ENCODE assay signal across 9 cellular contexts in genomic region chr1:209607102-209607794, GRCh38. TPM values are rescaled to one million over a fixed set of nuclear protein-coding genes. Genes with fewer than 3 reads are reported as not detected.
A peak's percentile ranks its signal among the peaks of the same experiment; 100 is the strongest.
DNase-seq lines count a peak whose midpoint lies in the region; ATAC-seq, FAIRE-seq and TF ChIP-seq lines count a peak whose summit lies in the region.
"Had no signal": no experiment of that assay in that cellular context is flagged by ENCODE, and none has a peak within 500 bp of the region (broad histone marks: within the 10 kb centered on the region; RNA-seq: fewer than 3 reads in every experiment).

No MANE protein-coding gene starts in this region.

- in situ Hi-C loops in Caki2 (cut with HindIII; ENCODE audit: low pct_unique_long_range_greater_than_20kb, low sequenced_read_pairs): no loop called here

- H3K27ac ChIP-seq in kidney (ENCODE audit: low read depth in 2 of 2, low read length in 2 of 2): no peak overlapping the region
- no peak overlapping the region for H3K27ac ChIP-seq in substantia nigra (ENCODE audit: low read depth, low read length, poor library complexity, severe bottlenecking)
- H3K27ac ChIP-seq: parathyroid adenoma had no signal

- TF ChIP-seq CTCF in kidney (IDR thresholded peaks at IDR 0.05; ENCODE audit: borderline replicate concordance, extremely low read depth, insufficient read depth): no peak

- no peaks in the 10 kb centered on the region for H3K4me1 ChIP-seq in kidney (ENCODE audit: control insufficient read depth in 1 of 2, insufficient read depth in 1 of 2, low read depth in 1 of 2, low read length in 2 of 2)
- H3K4me1 ChIP-seq: parathyroid adenoma had no signal

- ATAC-seq in GM19463 (IDR thresholded peaks at IDR 0.05; ENCODE audit: unreplicated experiment): peak; percentile 95
- peak; percentile 92 for ATAC-seq in HG03442 (IDR thresholded peaks at IDR 0.05; ENCODE audit: unreplicated experiment)

- intact Hi-C loops in kidney (cut with DNase I): no loop called here

- no peak overlapping the region for H3K4me3 ChIP-seq in kidney (ENCODE audit: low read length in 2 of 2)

- no peaks in the 10 kb centered on the region for H3K9me3 ChIP-seq in kidney (ENCODE audit: control insufficient read depth in 1 of 2, low read length in 2 of 2)

- no peak for FAIRE-seq in kidney (lab: Jason Lieb, UNC)

- H3K9ac ChIP-seq in kidney (ENCODE audit: low read length in 2 of 2): no peak overlapping the region
- H3K9ac ChIP-seq: parathyroid adenoma had no signal

- no peaks in the 10 kb centered on the region for H3K36me3 ChIP-seq in kidney (ENCODE audit: control insufficient read depth in 1 of 2, insufficient read depth in 2 of 2, low read length in 2 of 2)

- peak; percentile 67 for DNase-seq in Caki2 (ENCODE audit: low read depth)
- peak; percentile 32 for DNase-seq in dermis blood vessel endothelial cell
- DNase-seq in mucosa of gallbladder (ENCODE audit: low spot score): no peak
- no peak for DNase-seq in kidney
- DNase-seq in activated gamma-delta T cell treated with Interleukin-2 at 50 U/mL for 16 hours: no peak
- no peak for DNase-seq in substantia nigra (lab: John Stamatoyannopoulos, UW)

RNA-seq across cellular contexts. Expression of gene CAMK1G, which starts 23.7 kb away (rescaled TPM):
- total RNA-seq in Caki2 (2014; rRNA removed; shearing (Covaris generic); ENCODE audit: low replicate concordance): 0.47 TPM in 1 of 2 replicates, not detected in the other
- total RNA-seq in dermis blood vessel endothelial cell (not detected in 2 replicates), mucosa of gallbladder (0.12 TPM), kidney (1.4 TPM)
- 5.5 TPM for polyA plus RNA-seq in kidney (ENCODE audit: insufficient read depth, low read depth, low replicate concordance)

RNA-seq across cellular contexts. Expression of gene LAMB3, which starts 45.0 kb away (rescaled TPM):
- 59.6 and 77.3 TPM in 2 replicates for total RNA-seq in Caki2 (2014; rRNA removed; shearing (Covaris generic); ENCODE audit: low replicate concordance)
- total RNA-seq in dermis blood vessel endothelial cell (1.5 and 1.9 TPM in 2 replicates), mucosa of gallbladder (7.6 TPM), kidney (59.7 TPM)
- polyA plus RNA-seq in kidney (ENCODE audit: insufficient read depth, low read depth, low replicate concordance): 2.5 TPM

Comparison
In these comparisons a context has a peak if more than half of its experiments do, and no peak if none do; other contexts are left out.
1. DNase-seq: peak in Caki2 (single experiment) and dermis blood vessel endothelial cell (single experiment); none in mucosa of gallbladder (single experiment), kidney (single experiment), activated gamma-delta T cell treated with Interleukin-2 at 50 U/mL for 16 hours (single experiment) and substantia nigra (0 of 49).